Comparison of ENCODE assay signal across 10 cellular contexts in genomic region chr13:62125451-62125850, GRCh38.
"Had no signal": no experiment of that assay in that cellular context is flagged by ENCODE, and none has a peak within 500 bp of the region (broad histone marks: within the 10 kb centered on the region; RNA-seq: fewer than 3 reads in every experiment).

No MANE protein-coding gene starts in this region.

- DNase-seq: GM23248, GOT3, H7, H9, HCEC 1CT, HFFc6 had no signal

- H3K4me3 Mint-ChIP-seq: GM23338, H9, HFFc6 had no signal

- H3K9me3 Mint-ChIP-seq: GM23338, H9 had no signal

- FAIRE-seq: H1, H54 had no signal

- H3K27ac Mint-ChIP-seq: GM23338, H9, HFFc6 had no signal

- ATAC-seq: GM23338, HCT116 had no signal
